Comparison of ENCODE assay signal across 8 cellular contexts in genomic region chr1:17588048-17588781, GRCh38. TPM values are rescaled to one million over a fixed set of nuclear protein-coding genes. Genes with fewer than 3 reads are reported as not detected.
DNase-seq lines count a peak whose midpoint lies in the region; ATAC-seq and TF ChIP-seq lines count a peak whose summit lies in the region.

No MANE protein-coding gene starts in this region.

- H3K27ac ChIP-seq in SJCRH30: peak overlapping the region; percentile 86
- peak overlapping the region; percentile 10 to 89 (median 84) for H3K27ac ChIP-seq in gastroesophageal sphincter
- H3K27ac ChIP-seq in prostate gland: peak overlapping the region; percentile 62 to 69

- POLR2A ChIA-PET in naive thymus-derived CD8-positive, alpha-beta T cell (lab: Charles Lee): no interaction called here

- intact Hi-C loops in prostate gland (cut with DNase I): no loop called here

- no peaks in the 10 kb centered on the region for H3K36me3 Mint-ChIP-seq in naive thymus-derived CD8-positive, alpha-beta T cell

- no peak for TF ChIP-seq EP300 in gastroesophageal sphincter (IDR thresholded peaks at IDR 0.05)

- no peak overlapping the region for H3K4me3 Mint-ChIP-seq in naive thymus-derived CD8-positive, alpha-beta T cell

- peaks cover 0 to 6% (median 0%) of the 10 kb centered on the region in 5 donors for H3K27me3 Mint-ChIP-seq in naive thymus-derived CD8-positive, alpha-beta T cell

- peak overlapping the region; percentile 41 for H3K4me3 ChIP-seq in SJCRH30
- no peak overlapping the region for H3K4me3 ChIP-seq in gastroesophageal sphincter
- H3K4me3 ChIP-seq in prostate gland: no peak overlapping the region

- DNase-seq in GM04503 (ENCODE audit: low read depth) (peak; percentile 63), SJCRH30 (peak; percentile 94 to 95), prostate gland (ENCODE audit: low spot score) (peak; percentile 26), NCI-H2196 treated with DMSO at 0.1 percent for 48 hours (lab: John Stamatoyannopoulos, UW; ENCODE audit: unreplicated experiment) (no peak)
- no peak for DNase-seq in naive thymus-derived CD8-positive, alpha-beta T cell

- H3K27ac Mint-ChIP-seq in naive thymus-derived CD8-positive, alpha-beta T cell: no peak overlapping the region

- ATAC-seq in gastroesophageal sphincter (peak; percentile 37), HG02759 (IDR thresholded peaks at IDR 0.05; ENCODE audit: unreplicated experiment) (no peak), GM18498 (IDR thresholded peaks at IDR 0.05; ENCODE audit: unreplicated experiment) (no peak)
- no peak for ATAC-seq in naive thymus-derived CD8-positive, alpha-beta T cell

- TF ChIP-seq POLR2A in gastroesophageal sphincter (IDR thresholded peaks at IDR 0.05) (no peak), prostate gland (IDR thresholded peaks at IDR 0.05) (peak; percentile 17)

- H3K27me3 ChIP-seq in SJCRH30 (no peaks in the 10 kb centered on the region), gastroesophageal sphincter (no peaks in the 10 kb centered on the region), prostate gland (replicated peaks; ENCODE audit: insufficient read depth) (no peaks in the 10 kb centered on the region)

- no peak for TF ChIP-seq CTCF in gastroesophageal sphincter (IDR thresholded peaks at IDR 0.05)
- TF ChIP-seq CTCF in prostate gland (IDR thresholded peaks at IDR 0.05): no peak

- H3K4me1 ChIP-seq in SJCRH30 (peaks cover 27% of the 10 kb centered on the region), gastroesophageal sphincter (peaks cover 3 to 70% (median 43%) of the 10 kb centered on the region in 3 donors), prostate gland (replicated peaks) (peaks cover 9% of the 10 kb centered on the region)

- no peaks in the 10 kb centered on the region for H3K9me3 ChIP-seq in SJCRH30 (replicated peaks)
- H3K9me3 ChIP-seq in gastroesophageal sphincter: no peaks in the 10 kb centered on the region
- H3K9me3 ChIP-seq in prostate gland: no peaks in the 10 kb centered on the region

- H3K9me3 Mint-ChIP-seq in naive thymus-derived CD8-positive, alpha-beta T cell: no peaks in the 10 kb centered on the region

- H3K36me3 ChIP-seq in SJCRH30 (no peaks in the 10 kb centered on the region), gastroesophageal sphincter (peaks cover 0 to 22% of the 10 kb centered on the region in 2 donors), prostate gland (no peaks in the 10 kb centered on the region)

- no peaks in the 10 kb centered on the region for H3K4me1 Mint-ChIP-seq in naive thymus-derived CD8-positive, alpha-beta T cell

- no CpG with 5 or more reads among the region's 13 CpGs for WGBS in gastroesophageal sphincter (ENCODE audit: low coverage in 1 of 2), 2 donors
- 21% methylated on average over 12 of the region's 13 CpGs for WGBS in prostate gland

RNA-seq across cellular contexts. Expression of gene ARHGEF10L, which starts 48.7 kb away (rescaled TPM):
- total RNA-seq in SJCRH30 (2014; rRNA removed; shearing (Covaris generic)): 9.2 and 10.5 TPM in 2 replicates
- total RNA-seq in gastroesophageal sphincter: 10 to 100 TPM; 50.9 to 97.0 (median 80.3) TPM
- 10 to 100 TPM; 26.0 to 39.7 TPM for total RNA-seq in prostate gland
- total RNA-seq in naive thymus-derived CD8-positive, alpha-beta T cell: under 1 TPM; 0.27 to 0.34 TPM
- polyA plus RNA-seq in naive thymus-derived CD8-positive, alpha-beta T cell: not detected

Comparison
In these comparisons a context has a peak if more than half of its experiments do, and no peak if none do; other contexts are left out.
1. DNase-seq: peak in GM04503 (single experiment), SJCRH30 (2 of 2) and prostate gland (single experiment); none in NCI-H2196 treated with DMSO at 0.1 percent for 48 hours (single experiment) and naive thymus-derived CD8-positive, alpha-beta T cell (0 of 10).
2. Peak in every context shown above with its lines, with median percentiles within 50 percentile points of each other: H3K27ac ChIP-seq.